15 cellular contexts compared by ENCODE assay signal in genomic region chr15:98860647-98861041, GRCh38.
DNase-seq lines count a peak whose midpoint lies in the region; ATAC-seq and TF ChIP-seq lines count a peak whose summit lies in the region.
"Had no signal": no experiment of that assay in that cellular context is flagged by ENCODE, and none has a peak within 500 bp of the region (broad histone marks: within the 10 kb centered on the region; RNA-seq: fewer than 3 reads in every experiment).

No MANE protein-coding gene starts in this region.

- H3K4me3 ChIP-seq in fibroblast of the aortic adventitia (ENCODE audit: low read depth, low read length) = peak overlapping the region; percentile 19
- H3K4me3 ChIP-seq: esophagus muscularis mucosa, MG63, spleen had no signal

- POLR2A ChIA-PET in T-cell (lab: Charles Lee) = no interaction called here

- peak overlapping the region; percentile 41 for H3K27ac Mint-ChIP-seq in activated CD8-positive, alpha-beta memory T cell treated with anti-CD3 and anti-CD28 coated beads, Interleukin-2, amount 10 ng/mL, durations not matched to agents 7 days and 5 days
- peak overlapping the region; percentile 91 to 94 for H3K27ac Mint-ChIP-seq in T-cell
- H3K27ac Mint-ChIP-seq in type B pancreatic cell = peak overlapping the region; percentile 45

- CTCF ChIA-PET in activated CD8-positive, alpha-beta memory T cell treated with anti-CD3 and anti-CD28 coated beads, Interleukin-2, amount 10 ng/mL, durations not matched to agents 7 days and 5 days (lab: Charles Lee) = interaction anchor here (1.2 kb wide), 1 partner anchor 14 kb away, joined by 3 read pairs; no protein-coding TSS in a partner anchor
- CTCF ChIA-PET in T-cell (lab: Charles Lee) = no interaction called here

- TF ChIP-seq CTCF in fibroblast of the aortic adventitia (IDR thresholded peaks at IDR 0.05; ENCODE audit: insufficient read depth, low read length) (no peak), type B pancreatic cell (conservative IDR thresholded peaks at IDR 0.05) (no peak)

- no peak for DNase-seq in activated CD8-positive, alpha-beta memory T cell treated with anti-CD3 and anti-CD28 coated beads, Interleukin-2, amount 10 ng/mL, durations not matched to agents 7 days and 5 days
- DNase-seq in activated CD8-positive, alpha-beta memory T cell treated with anti-CD3 and anti-CD28 coated beads, Interleukin-2, amount 50 U/mL, for 48 hours = no peak
- DNase-seq in T-cell (no peak), fibroblast of the aortic adventitia (ENCODE audit: low read depth) (no peak), type B pancreatic cell (ENCODE audit: extremely low spot score, unreplicated experiment) (no peak), LoVo (ENCODE audit: low spot score) (no peak), dedifferentiated amniotic fluid mesenchymal stem cell (ENCODE audit: extremely low spot score) (no peak)
- DNase-seq: activated CD4-positive, CD25-positive, alpha-beta regulatory T cell; activated gamma-delta T cell; MG63; NCI-H2171 treated with DMSO at 0.1 percent for 48 hours; spleen had no signal

- peaks cover 3% of the 10 kb centered on the region for H3K27me3 Mint-ChIP-seq in activated CD8-positive, alpha-beta memory T cell treated with anti-CD3 and anti-CD28 coated beads, Interleukin-2, amount 10 ng/mL, durations not matched to agents 7 days and 5 days
- H3K27me3 Mint-ChIP-seq in T-cell (no peaks in the 10 kb centered on the region), type B pancreatic cell (no peaks in the 10 kb centered on the region)

- H3K9me3 Mint-ChIP-seq in activated CD8-positive, alpha-beta memory T cell treated with anti-CD3 and anti-CD28 coated beads, Interleukin-2, amount 10 ng/mL, durations not matched to agents 7 days and 5 days (ENCODE audit: low read depth) = no peaks in the 10 kb centered on the region
- no peaks in the 10 kb centered on the region for H3K9me3 Mint-ChIP-seq in T-cell
- no peaks in the 10 kb centered on the region for H3K9me3 Mint-ChIP-seq in type B pancreatic cell

- no peak for ATAC-seq in activated CD8-positive, alpha-beta memory T cell treated with anti-CD3 and anti-CD28 coated beads, Interleukin-2, amount 10 ng/mL, durations not matched to agents 7 days and 5 days
- ATAC-seq in T-cell (replicated peaks in 1 of 4) = peak in 3 of 4 experiments; percentile 42 to 64 (median 51)
- no peak for ATAC-seq in HG03442 (IDR thresholded peaks at IDR 0.05; ENCODE audit: unreplicated experiment)
- ATAC-seq: SK-N-SH treated with all-trans-retinoic acid at 6 μM for 48 hours had no signal

- peaks cover 22% of the 10 kb centered on the region for H3K4me1 Mint-ChIP-seq in activated CD8-positive, alpha-beta memory T cell treated with anti-CD3 and anti-CD28 coated beads, Interleukin-2, amount 10 ng/mL, durations not matched to agents 7 days and 5 days
- H3K4me1 Mint-ChIP-seq in T-cell (peaks cover 47 to 72% (median 70%) of the 10 kb centered on the region in 3 donors), type B pancreatic cell (ENCODE audit: unreplicated experiment) (peaks cover 63% of the 10 kb centered on the region)

- H3K4me3 Mint-ChIP-seq in activated CD8-positive, alpha-beta memory T cell treated with anti-CD3 and anti-CD28 coated beads, Interleukin-2, amount 10 ng/mL, durations not matched to agents 7 days and 5 days = no peak overlapping the region
- H3K4me3 Mint-ChIP-seq in T-cell (peak overlapping the region in 2 of 3 donors; percentile 11 to 59), type B pancreatic cell (no peak overlapping the region)

- H3K36me3 Mint-ChIP-seq in activated CD8-positive, alpha-beta memory T cell treated with anti-CD3 and anti-CD28 coated beads, Interleukin-2, amount 10 ng/mL, durations not matched to agents 7 days and 5 days = no peaks in the 10 kb centered on the region
- no peaks in the 10 kb centered on the region for H3K36me3 Mint-ChIP-seq in T-cell
- peaks cover 4% of the 10 kb centered on the region for H3K36me3 Mint-ChIP-seq in type B pancreatic cell

Comparison
In these comparisons a context has a peak if more than half of its experiments do, and no peak if none do; other contexts are left out.
1. ATAC-seq: peak in T-cell (3 of 4); none in activated CD8-positive, alpha-beta memory T cell treated with anti-CD3 and anti-CD28 coated beads, Interleukin-2, amount 10 ng/mL, durations not matched to agents 7 days and 5 days (single experiment) and HG03442 (single experiment).
2. H3K27ac Mint-ChIP-seq: peak in every context shown above with its lines; median percentile 92 in T-cell; 45 in type B pancreatic cell; 41 in activated CD8-positive, alpha-beta memory T cell treated with anti-CD3 and anti-CD28 coated beads, Interleukin-2, amount 10 ng/mL, durations not matched to agents 7 days and 5 days.
3. H3K4me3 Mint-ChIP-seq: peak in T-cell (2 of 3); none in activated CD8-positive, alpha-beta memory T cell treated with anti-CD3 and anti-CD28 coated beads, Interleukin-2, amount 10 ng/mL, durations not matched to agents 7 days and 5 days (single experiment) and type B pancreatic cell (single experiment).